Comparison of ENCODE assay signal across 16 cellular contexts in the genomic region with DNA sequence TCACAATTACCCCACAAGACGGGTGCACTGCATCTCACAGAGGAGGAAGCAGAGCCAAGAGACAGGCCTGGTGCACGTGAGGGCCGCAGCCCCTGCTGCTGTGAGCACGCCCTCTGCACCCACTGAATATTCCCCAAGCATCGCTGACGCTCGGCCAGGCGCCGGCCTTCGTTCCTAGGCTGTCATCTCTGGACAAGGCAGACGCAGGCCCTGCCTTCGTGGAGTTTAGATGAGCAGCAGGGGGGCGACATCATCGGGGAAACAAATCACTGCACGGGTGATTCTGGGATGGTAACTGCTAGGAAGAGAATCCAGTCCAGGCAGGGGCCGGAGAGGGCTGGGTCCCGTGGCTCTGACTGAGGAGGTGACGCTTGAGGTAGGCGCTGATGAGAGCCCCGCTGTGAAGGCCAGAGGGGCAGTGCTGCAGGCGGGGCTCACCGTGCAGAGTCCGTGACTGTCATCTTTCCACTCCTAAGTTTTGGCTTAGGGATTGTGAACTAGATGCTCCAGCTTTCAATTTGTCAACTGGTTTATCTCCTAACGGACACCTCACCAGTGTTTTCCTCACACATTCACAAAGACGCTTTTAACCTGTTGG.
DNase-seq lines count a peak whose midpoint lies in the region; ATAC-seq, FAIRE-seq and TF ChIP-seq lines count a peak whose summit lies in the region.
"Had no signal": no experiment of that assay in that cellular context is flagged by ENCODE, and none has a peak within 500 bp of the region (broad histone marks: within the 10 kb centered on the region; RNA-seq: fewer than 3 reads in every experiment).

No MANE protein-coding gene starts in this region.

- H3K36me3 ChIP-seq in right atrium auricular region (no peaks in the 10 kb centered on the region), kidney (ENCODE audit: control insufficient read depth in 1 of 2, insufficient read depth in 2 of 2, low read length in 2 of 2) (no peaks in the 10 kb centered on the region)

- TF ChIP-seq CTCF in right atrium auricular region (IDR thresholded peaks at IDR 0.05) (no peak), glutamatergic neuron (IDR thresholded peaks at IDR 0.05; ENCODE audit: partially characterized antibody, unreplicated experiment) (no peak), kidney (IDR thresholded peaks at IDR 0.05; ENCODE audit: borderline replicate concordance, extremely low read depth, insufficient read depth) (no peak)
- TF ChIP-seq CTCF in CD4-positive, alpha-beta T cell (IDR thresholded peaks at IDR 0.05), result no peak

- H3K9me3 Mint-ChIP-seq in glutamatergic neuron (ENCODE audit: unreplicated experiment), result no peaks in the 10 kb centered on the region
- no peaks in the 10 kb centered on the region for H3K9me3 Mint-ChIP-seq in CD4-positive, alpha-beta T cell
- H3K9me3 Mint-ChIP-seq: CD8-positive, alpha-beta memory T cell had no signal

- H3K27me3 Mint-ChIP-seq in glutamatergic neuron (ENCODE audit: unreplicated experiment), result no peaks in the 10 kb centered on the region
- peaks cover 17% of the 10 kb centered on the region for H3K27me3 Mint-ChIP-seq in CD4-positive, alpha-beta T cell

- H3K9me3 ChIP-seq in right atrium auricular region (no peaks in the 10 kb centered on the region), kidney (ENCODE audit: control insufficient read depth in 1 of 2, low read length in 2 of 2) (no peaks in the 10 kb centered on the region)
- no peaks in the 10 kb centered on the region for H3K9me3 ChIP-seq in CD4-positive, alpha-beta T cell (ENCODE audit: control insufficient read depth, low read length)

- H3K4me1 ChIP-seq in right atrium auricular region (peaks cover 0 to 26% of the 10 kb centered on the region in 2 donors), kidney (ENCODE audit: control insufficient read depth in 1 of 2, insufficient read depth in 1 of 2, low read depth in 1 of 2, low read length in 2 of 2) (no peaks in the 10 kb centered on the region)

- no peak overlapping the region for H3K4me3 Mint-ChIP-seq in glutamatergic neuron (ENCODE audit: unreplicated experiment)
- no peak overlapping the region for H3K4me3 Mint-ChIP-seq in CD4-positive, alpha-beta T cell
- H3K4me3 Mint-ChIP-seq: CD8-positive, alpha-beta memory T cell had no signal

- H3K27ac Mint-ChIP-seq in glutamatergic neuron (ENCODE audit: unreplicated experiment), result no peak overlapping the region
- no peak overlapping the region for H3K27ac Mint-ChIP-seq in CD4-positive, alpha-beta T cell
- H3K27ac Mint-ChIP-seq: CD8-positive, alpha-beta memory T cell had no signal

- no peaks in the 10 kb centered on the region for H3K36me3 Mint-ChIP-seq in glutamatergic neuron (ENCODE audit: unreplicated experiment)
- no peaks in the 10 kb centered on the region for H3K36me3 Mint-ChIP-seq in CD4-positive, alpha-beta T cell (ENCODE audit: low read depth)
- H3K36me3 Mint-ChIP-seq: CD8-positive, alpha-beta memory T cell had no signal

- ATAC-seq in left ventricle myocardium superior (peak; percentile 15), SK-N-SH treated with all-trans-retinoic acid at 6 μM for 48 hours (no peak)
- no peak for ATAC-seq in CD4-positive, alpha-beta T cell (ENCODE audit: poor library complexity)
- ATAC-seq: PC-3 had no signal

- POLR2A ChIA-PET in CD4-positive, alpha-beta T cell (lab: Charles Lee), result no interaction called here

- H3K9ac ChIP-seq in kidney (ENCODE audit: low read length in 2 of 2), result no peak overlapping the region

- intact Hi-C loops in left ventricle myocardium superior (cut with micrococcal nuclease) (no loop called here), cardiac septum (cut with DNase I) (no loop called here), kidney (cut with DNase I) (no loop called here)
- intact Hi-C loops in CD4-positive, alpha-beta T cell (cut with DNase I, micrococcal nuclease), result no loop called here

- H3K27ac ChIP-seq in right atrium auricular region (peak overlapping the region; percentile 69 to 74), kidney (ENCODE audit: low read depth in 2 of 2, low read length in 2 of 2) (no peak overlapping the region)
- H3K27ac ChIP-seq in CD4-positive, alpha-beta T cell (ENCODE audit: low read depth, low read length), result no peak overlapping the region
- H3K27ac ChIP-seq: RWPE1 had no signal

- peaks cover 10% of the 10 kb centered on the region for H3K4me1 Mint-ChIP-seq in glutamatergic neuron (ENCODE audit: low read depth, unreplicated experiment)
- no peaks in the 10 kb centered on the region for H3K4me1 Mint-ChIP-seq in CD4-positive, alpha-beta T cell (ENCODE audit: low read depth)
- H3K4me1 Mint-ChIP-seq: CD8-positive, alpha-beta memory T cell had no signal

- DNase-seq in left ventricle myocardium superior (no peak), cardiac septum (ENCODE audit: low spot score) (no peak), right atrium auricular region (ENCODE audit: low spot score) (no peak), retina (peak; percentile 51), glutamatergic neuron (no peak), kidney (no peak)
- no peak for DNase-seq in CD4-positive, alpha-beta T cell
- DNase-seq: CD8-positive, alpha-beta memory T cell; DMS79 treated with DMSO at 0.1 percent for 48 hours; NCI-H1092; NCI-H2081 treated with DMSO at 0.1 percent for 48 hours; NCI-H510A; NCI-H774; PC-3 had no signal

- H3K27me3 ChIP-seq in right atrium auricular region, result no peaks in the 10 kb centered on the region
- peaks cover 6% of the 10 kb centered on the region for H3K27me3 ChIP-seq in CD4-positive, alpha-beta T cell (ENCODE audit: control insufficient read depth, insufficient read depth, low read length)

- FAIRE-seq in kidney (lab: Jason Lieb, UNC), result no peak

- H3K4me3 ChIP-seq in right atrium auricular region, result no peak overlapping the region
- no peak overlapping the region for H3K4me3 ChIP-seq in kidney (ENCODE audit: low read length in 2 of 2)

- CTCF ChIA-PET in CD4-positive, alpha-beta T cell (lab: Charles Lee), result no interaction called here

TF ChIP-seq in SK-N-SH treated with all-trans-retinoic acid at 6 μM for 48 hours, 23 proteins besides CTCF, POLR2A, EP300 and RAD21:
- TF ChIP-seq ESRRG (CRISPR knock-in tag; IDR thresholded peaks at IDR 0.05) (no peak), ZC3H10 (CRISPR knock-in tag; IDR thresholded peaks at IDR 0.05) (no peak), SNAI2 (CRISPR knock-in tag; IDR thresholded peaks at IDR 0.05) (no peak)
TF ChIP-seq in SK-N-SH treated with all-trans-retinoic acid at 6 μM for 48 hours: peak in this region for 0.

Comparison
In these comparisons a context has a peak if more than half of its experiments do, and no peak if none do; other contexts are left out.
1. H3K27ac ChIP-seq: peak in right atrium auricular region (2 of 2); none in kidney (0 of 2) and CD4-positive, alpha-beta T cell (single experiment).